ENCODE assay signal across 15 cellular contexts in the genomic region with DNA sequence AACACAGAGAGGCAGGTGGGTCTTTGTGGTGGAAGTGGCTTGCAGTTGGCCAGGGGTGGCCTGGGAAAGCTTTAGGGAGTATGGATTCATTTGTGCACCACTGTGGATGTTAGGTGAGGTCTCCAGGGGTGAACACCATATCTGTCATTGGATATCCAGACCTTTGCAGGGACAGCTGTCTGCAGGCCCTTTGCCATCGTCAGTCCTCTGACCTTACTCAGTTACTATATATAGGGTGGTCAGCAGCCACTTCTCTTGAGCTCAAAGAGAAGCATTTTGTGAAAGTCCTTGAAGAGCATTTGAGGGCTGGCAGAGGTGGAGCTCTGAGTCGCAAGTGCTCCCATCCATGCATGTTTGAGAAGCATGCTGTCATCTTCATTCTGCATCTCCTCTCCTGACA.
"Had no signal": no experiment of that assay in that cellular context is flagged by ENCODE, and none has a peak within 500 bp of the region (broad histone marks: within the 10 kb centered on the region; RNA-seq: fewer than 3 reads in every experiment).

No MANE protein-coding gene starts in this region.

- H3K9ac ChIP-seq: SK-N-SH had no signal

- H3K9me3 ChIP-seq: right lobe of liver, SK-N-SH had no signal

- H3K36me3 Mint-ChIP-seq: natural killer cell had no signal

- ATAC-seq: activated CD8-positive, alpha-beta T cell treated with anti-CD3 and anti-CD28 coated beads, Interleukin-2, amount 10 ng/mL, durations not matched to agents 7 days and 5 days; natural killer cell; stimulated activated naive CD8-positive, alpha-beta T cell treated with anti-CD3 and anti-CD28 coated beads, Interleukin-15, Interleukin-2, amounts not matched to agents 100 U/mL and 50 U/mL, for 24 hours had no signal

- H2AFZ ChIP-seq: hepatocyte had no signal

- H3K9me3 Mint-ChIP-seq: natural killer cell had no signal

- H3K27me3 Mint-ChIP-seq: activated naive CD8-positive, alpha-beta T cell had no signal

- H3K4me3 Mint-ChIP-seq: activated CD8-positive, alpha-beta T cell treated with anti-CD3 and anti-CD28 coated beads, Interleukin-2, amount 10 ng/mL, durations not matched to agents 7 days and 5 days; activated naive CD8-positive, alpha-beta T cell; natural killer cell had no signal

- H3K27ac Mint-ChIP-seq: activated CD8-positive, alpha-beta T cell treated with anti-CD3 and anti-CD28 coated beads, Interleukin-2, amount 10 ng/mL, durations not matched to agents 7 days and 5 days; activated naive CD8-positive, alpha-beta T cell had no signal

- H3K27ac ChIP-seq: brain microvascular endothelial cell, hepatocyte, right lobe of liver, WERI-Rb-1 had no signal

- H3K27me3 ChIP-seq: brain microvascular endothelial cell, hepatocyte, right lobe of liver had no signal

- H3K4me2 ChIP-seq: hepatocyte had no signal

- H3K36me3 ChIP-seq: right lobe of liver, WERI-Rb-1 had no signal

- H3K4me1 ChIP-seq: right lobe of liver had no signal

- H3K4me3 ChIP-seq: hepatocyte, lung, right lobe of liver had no signal

- DNase-seq: activated CD4-positive, alpha-beta T cell treated with anti-CD3 and anti-CD28 coated beads for 48 hours; activated CD8-positive, alpha-beta T cell treated with anti-CD3 and anti-CD28 coated beads, Interleukin-2, amount 10 ng/mL, durations not matched to agents 7 days and 5 days; activated effector memory CD4-positive, alpha-beta T cell treated with Interleukin-2 at 50 U/mL for 16 hours; brain microvascular endothelial cell; natural killer cell; nucleus accumbens; stimulated activated CD4-positive, alpha-beta T cell treated with anti-CD3 and anti-CD28 coated beads, Interleukin-12 subunit alpha, Interleukin-12 subunit beta, amount 100 ng/mL, for 4 hours; stimulated activated naive CD8-positive, alpha-beta T cell treated with anti-CD3 and anti-CD28 coated beads, Interleukin-15, Interleukin-2, amounts not matched to agents 100 U/mL and 50 U/mL, for 24 hours; T-helper 1 cell; WERI-Rb-1 had no signal
